In the genomic region with DNA sequence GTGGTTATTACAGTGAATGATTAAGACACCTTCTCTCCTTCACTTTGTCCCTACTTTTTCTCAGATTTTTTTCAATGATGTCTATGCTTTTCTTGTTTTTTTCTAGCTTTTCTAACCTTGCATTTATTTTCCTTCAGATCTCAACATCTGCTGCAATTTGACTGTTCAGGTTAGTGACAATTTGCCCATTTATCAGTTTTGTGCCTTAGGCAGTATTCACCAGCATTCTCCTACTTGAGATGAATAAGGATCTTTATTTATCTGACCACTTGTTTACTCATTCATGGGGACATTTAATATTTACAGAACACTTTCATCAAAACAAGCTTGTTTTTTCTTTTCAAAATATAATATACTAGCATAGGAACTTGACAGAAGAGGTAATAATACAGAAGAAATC, we compare ENCODE assay signal across 7 cellular contexts.
"Had no signal": no experiment of that assay in that cellular context is flagged by ENCODE, and none has a peak within 500 bp of the region (broad histone marks: within the 10 kb centered on the region; RNA-seq: fewer than 3 reads in every experiment).

No MANE protein-coding gene starts in this region.

- H3K36me3 Mint-ChIP-seq: IgD-negative memory B cell had no signal

- H3K4me3 Mint-ChIP-seq: HFFc6, IgD-negative memory B cell had no signal

- H3K27ac Mint-ChIP-seq: HFFc6, IgD-negative memory B cell had no signal

- H3K27ac ChIP-seq: GM23248, HL-60 had no signal

- DNase-seq: GM23248, GOT3, H7, HFFc6, KBM-7 had no signal

- H3K27me3 Mint-ChIP-seq: IgD-negative memory B cell had no signal
